In the genomic region with DNA sequence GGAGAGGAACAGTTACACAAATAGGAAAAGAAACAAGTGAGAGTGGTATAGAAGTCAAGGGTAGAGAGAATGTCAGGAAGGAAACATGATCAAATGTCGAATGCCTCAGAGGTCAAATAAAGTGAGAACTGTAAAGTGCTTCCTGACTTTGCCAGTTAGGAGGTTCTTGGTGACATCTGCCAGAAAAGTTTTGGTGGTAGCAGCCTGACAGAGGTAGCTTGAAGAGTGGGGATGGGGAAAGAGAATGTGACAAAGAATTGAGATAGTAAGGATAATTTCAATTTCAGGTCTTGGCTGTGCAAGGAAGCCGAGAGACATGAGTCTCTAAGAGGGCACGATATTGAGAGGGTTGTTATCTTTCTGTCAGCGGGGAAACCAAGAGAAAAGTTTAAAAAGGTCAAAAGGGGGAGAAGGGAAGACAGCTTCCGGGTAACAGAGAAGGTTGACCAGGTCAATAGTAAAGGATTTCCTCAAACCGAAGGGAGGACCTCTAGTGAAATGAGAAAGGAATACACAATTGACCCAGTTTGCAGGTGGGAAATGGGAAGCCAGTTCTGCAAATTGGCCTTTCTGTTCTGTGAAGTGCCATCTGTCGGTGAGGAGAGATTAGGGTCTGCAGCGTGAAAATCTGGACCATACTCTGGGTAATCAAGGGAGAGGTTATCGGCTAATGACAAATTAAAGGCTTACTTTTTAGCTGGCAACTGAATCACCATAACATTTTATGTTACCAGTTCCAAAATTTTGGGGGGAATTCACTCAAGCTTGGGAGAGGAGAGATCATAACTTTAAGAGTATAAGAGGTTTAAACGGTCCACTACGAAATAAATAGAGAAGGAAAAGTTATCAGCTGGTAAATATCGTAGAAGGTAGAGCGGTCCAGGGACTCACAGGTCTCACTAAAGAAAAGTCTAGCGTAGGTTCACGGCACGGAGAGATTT, we compare ENCODE assay signal across 1 cellular context.
TF ChIP-seq lines count a peak whose summit lies in the region.

No MANE protein-coding gene starts in this region.

TF ChIP-seq in HepG2, 621 proteins besides CTCF, POLR2A, EP300 and RAD21 (continued from another document and continues in another):
- TF ChIP-seq, protein P1, sequence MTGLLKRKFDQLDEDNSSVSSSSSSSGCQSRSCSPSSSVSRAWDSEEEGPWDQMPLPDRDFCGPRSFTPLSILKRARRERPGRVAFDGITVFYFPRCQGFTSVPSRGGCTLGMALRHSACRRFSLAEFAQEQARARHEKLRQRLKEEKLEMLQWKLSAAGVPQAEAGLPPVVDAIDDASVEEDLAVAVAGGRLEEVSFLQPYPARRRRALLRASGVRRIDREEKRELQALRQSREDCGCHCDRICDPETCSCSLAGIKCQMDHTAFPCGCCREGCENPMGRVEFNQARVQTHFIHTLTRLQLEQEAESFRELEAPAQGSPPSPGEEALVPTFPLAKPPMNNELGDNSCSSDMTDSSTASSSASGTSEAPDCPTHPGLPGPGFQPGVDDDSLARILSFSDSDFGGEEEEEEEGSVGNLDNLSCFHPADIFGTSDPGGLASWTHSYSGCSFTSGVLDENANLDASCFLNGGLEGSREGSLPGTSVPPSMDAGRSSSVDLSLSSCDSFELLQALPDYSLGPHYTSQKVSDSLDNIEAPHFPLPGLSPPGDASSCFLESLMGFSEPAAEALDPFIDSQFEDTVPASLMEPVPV (CRISPR knock-in tag; IDR thresholded peaks at IDR 0.05) = no peak
- TF ChIP-seq ZNF12 (CRISPR knock-in tag; IDR thresholded peaks at IDR 0.05) (no peak), SRSF1 (optimal IDR thresholded peaks at IDR 0.05; ENCODE audit: low read depth, low read length) (no peak), ZNF660 (CRISPR knock-in tag; IDR thresholded peaks at IDR 0.05; ENCODE audit: borderline replicate concordance, low read depth) (no peak), ZNF547 (CRISPR knock-in tag; IDR thresholded peaks at IDR 0.05) (no peak), SALL1 (CRISPR knock-in tag; IDR thresholded peaks at IDR 0.05) (no peak), ZNF350 (CRISPR knock-in tag; IDR thresholded peaks at IDR 0.05; ENCODE audit: borderline replicate concordance, low read depth) (no peak), ZSCAN22 (CRISPR knock-in tag; IDR thresholded peaks at IDR 0.05) (no peak), TMF1 (CRISPR knock-in tag; IDR thresholded peaks at IDR 0.05; ENCODE audit: low read depth) (no peak), ZZZ3 (CRISPR knock-in tag; IDR thresholded peaks at IDR 0.05; ENCODE audit: borderline replicate concordance) (no peak), SP2 (CRISPR knock-in tag; IDR thresholded peaks at IDR 0.05) (no peak), NKX3-1 (CRISPR knock-in tag; IDR thresholded peaks at IDR 0.05) (no peak), ZNF619 (CRISPR knock-in tag; IDR thresholded peaks at IDR 0.05) (no peak), ELF3 (CRISPR knock-in tag; IDR thresholded peaks at IDR 0.05) (peak; percentile 89), ZBTB3 (CRISPR knock-in tag; IDR thresholded peaks at IDR 0.05; ENCODE audit: borderline replicate concordance, low read depth) (no peak), GTF3A (CRISPR knock-in tag; conservative IDR thresholded peaks at IDR 0.05) (no peak), NR2F6 (IDR thresholded peaks at IDR 0.05) (peak; percentile 68), NR2F6 (CRISPR knock-in tag; IDR thresholded peaks at IDR 0.05) (peak; percentile 72), IRF2 (CRISPR knock-in tag; IDR thresholded peaks at IDR 0.05) (peak; percentile 15; the same call in 1 of the 2 replicates), SRSF9 (IDR thresholded peaks at IDR 0.05; ENCODE audit: borderline replicate concordance, insufficient read depth, low read depth, low read length, poor library complexity, severe bottlenecking) (no peak), GABPA (IDR thresholded peaks at IDR 0.05; ENCODE audit: low read depth, low read length) (no peak), GABPA (CRISPR knock-in tag; IDR thresholded peaks at IDR 0.05; ENCODE audit: low read depth) (peak; percentile 87), ZFP37 (CRISPR knock-in tag; IDR thresholded peaks at IDR 0.05; ENCODE audit: borderline replicate concordance) (no peak), HNRNPLL (IDR thresholded peaks at IDR 0.05; ENCODE audit: low read depth, low read length, poor library complexity, severe bottlenecking) (no peak), ONECUT2 (CRISPR knock-in tag; IDR thresholded peaks at IDR 0.05) (no peak), XRCC5 (optimal IDR thresholded peaks at IDR 0.05; ENCODE audit: low read length) (peak; percentile 72), ATAD3A (CRISPR knock-in tag; IDR thresholded peaks at IDR 0.05) (no peak), JUN (CRISPR knock-in tag; IDR thresholded peaks at IDR 0.05) (no peak), SRY (CRISPR knock-in tag; IDR thresholded peaks at IDR 0.05) (no peak), NFKBIZ (CRISPR knock-in tag; IDR thresholded peaks at IDR 0.05) (no peak), PLRG1 (conservative IDR thresholded peaks at IDR 0.05) (no peak), TAF15 (IDR thresholded peaks at IDR 0.05; ENCODE audit: low read depth, low read length, poor library complexity, severe bottlenecking) (no peak), SMAD3 (CRISPR knock-in tag; IDR thresholded peaks at IDR 0.05) (peak; percentile 37; the same call in 1 of the 2 replicates), AHR (CRISPR knock-in tag; IDR thresholded peaks at IDR 0.05) (no peak), ZNF510 (CRISPR knock-in tag; IDR thresholded peaks at IDR 0.05; ENCODE audit: low read depth) (0 out of 2 replicates have a peak, but pooled peaks have one; percentile 87), RARG (CRISPR knock-in tag; IDR thresholded peaks at IDR 0.05; ENCODE audit: low read depth) (no peak), KLF6 (CRISPR knock-in tag; IDR thresholded peaks at IDR 0.05) (no peak), SOX5 (CRISPR knock-in tag; IDR thresholded peaks at IDR 0.05; ENCODE audit: borderline replicate concordance) (peak; percentile 38; the same call in 1 of the 2 replicates), NONO (IDR thresholded peaks at IDR 0.05) (no peak), NONO (CRISPR knock-in tag; conservative IDR thresholded peaks at IDR 0.05) (no peak)
- TF ChIP-seq, protein P2, sequence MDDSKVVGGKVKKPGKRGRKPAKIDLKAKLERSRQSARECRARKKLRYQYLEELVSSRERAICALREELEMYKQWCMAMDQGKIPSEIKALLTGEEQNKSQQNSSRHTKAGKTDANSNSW (CRISPR knock-in tag; IDR thresholded peaks at IDR 0.05; ENCODE audit: borderline replicate concordance) = no peak
- TF ChIP-seq, protein P3, sequence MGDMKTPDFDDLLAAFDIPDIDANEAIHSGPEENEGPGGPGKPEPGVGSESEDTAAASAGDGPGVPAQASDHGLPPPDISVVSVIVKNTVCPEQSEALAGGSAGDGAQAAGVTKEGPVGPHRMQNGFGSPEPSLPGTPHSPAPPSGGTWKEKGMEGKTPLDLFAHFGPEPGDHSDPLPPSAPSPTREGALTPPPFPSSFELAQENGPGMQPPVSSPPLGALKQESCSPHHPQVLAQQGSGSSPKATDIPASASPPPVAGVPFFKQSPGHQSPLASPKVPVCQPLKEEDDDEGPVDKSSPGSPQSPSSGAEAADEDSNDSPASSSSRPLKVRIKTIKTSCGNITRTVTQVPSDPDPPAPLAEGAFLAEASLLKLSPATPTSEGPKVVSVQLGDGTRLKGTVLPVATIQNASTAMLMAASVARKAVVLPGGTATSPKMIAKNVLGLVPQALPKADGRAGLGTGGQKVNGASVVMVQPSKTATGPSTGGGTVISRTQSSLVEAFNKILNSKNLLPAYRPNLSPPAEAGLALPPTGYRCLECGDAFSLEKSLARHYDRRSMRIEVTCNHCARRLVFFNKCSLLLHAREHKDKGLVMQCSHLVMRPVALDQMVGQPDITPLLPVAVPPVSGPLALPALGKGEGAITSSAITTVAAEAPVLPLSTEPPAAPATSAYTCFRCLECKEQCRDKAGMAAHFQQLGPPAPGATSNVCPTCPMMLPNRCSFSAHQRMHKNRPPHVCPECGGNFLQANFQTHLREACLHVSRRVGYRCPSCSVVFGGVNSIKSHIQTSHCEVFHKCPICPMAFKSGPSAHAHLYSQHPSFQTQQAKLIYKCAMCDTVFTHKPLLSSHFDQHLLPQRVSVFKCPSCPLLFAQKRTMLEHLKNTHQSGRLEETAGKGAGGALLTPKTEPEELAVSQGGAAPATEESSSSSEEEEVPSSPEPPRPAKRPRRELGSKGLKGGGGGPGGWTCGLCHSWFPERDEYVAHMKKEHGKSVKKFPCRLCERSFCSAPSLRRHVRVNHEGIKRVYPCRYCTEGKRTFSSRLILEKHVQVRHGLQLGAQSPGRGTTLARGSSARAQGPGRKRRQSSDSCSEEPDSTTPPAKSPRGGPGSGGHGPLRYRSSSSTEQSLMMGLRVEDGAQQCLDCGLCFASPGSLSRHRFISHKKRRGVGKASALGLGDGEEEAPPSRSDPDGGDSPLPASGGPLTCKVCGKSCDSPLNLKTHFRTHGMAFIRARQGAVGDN (CRISPR knock-in tag; IDR thresholded peaks at IDR 0.05) = no peak
- TF ChIP-seq, protein P4, sequence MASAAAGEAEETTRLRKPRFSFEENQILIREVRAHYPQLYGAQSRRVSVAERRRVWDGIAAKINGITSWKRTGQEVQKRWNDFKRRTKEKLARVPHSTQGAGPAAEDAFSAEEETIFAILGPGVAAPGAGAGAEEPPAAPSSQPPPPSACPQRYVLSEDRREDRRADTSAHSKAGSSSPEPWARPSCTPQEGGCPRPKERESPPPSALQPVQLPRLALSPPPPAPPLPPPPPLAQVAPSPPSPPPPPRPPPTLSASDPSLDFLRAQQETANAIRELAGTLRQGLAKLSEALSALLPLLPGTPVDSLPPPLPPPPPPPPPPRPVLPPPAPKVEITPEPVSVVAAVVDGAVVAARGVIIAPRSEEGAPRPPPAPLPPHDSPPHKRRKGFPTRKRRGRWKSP (CRISPR knock-in tag; IDR thresholded peaks at IDR 0.05) = no peak
- TF ChIP-seq, protein P5, sequence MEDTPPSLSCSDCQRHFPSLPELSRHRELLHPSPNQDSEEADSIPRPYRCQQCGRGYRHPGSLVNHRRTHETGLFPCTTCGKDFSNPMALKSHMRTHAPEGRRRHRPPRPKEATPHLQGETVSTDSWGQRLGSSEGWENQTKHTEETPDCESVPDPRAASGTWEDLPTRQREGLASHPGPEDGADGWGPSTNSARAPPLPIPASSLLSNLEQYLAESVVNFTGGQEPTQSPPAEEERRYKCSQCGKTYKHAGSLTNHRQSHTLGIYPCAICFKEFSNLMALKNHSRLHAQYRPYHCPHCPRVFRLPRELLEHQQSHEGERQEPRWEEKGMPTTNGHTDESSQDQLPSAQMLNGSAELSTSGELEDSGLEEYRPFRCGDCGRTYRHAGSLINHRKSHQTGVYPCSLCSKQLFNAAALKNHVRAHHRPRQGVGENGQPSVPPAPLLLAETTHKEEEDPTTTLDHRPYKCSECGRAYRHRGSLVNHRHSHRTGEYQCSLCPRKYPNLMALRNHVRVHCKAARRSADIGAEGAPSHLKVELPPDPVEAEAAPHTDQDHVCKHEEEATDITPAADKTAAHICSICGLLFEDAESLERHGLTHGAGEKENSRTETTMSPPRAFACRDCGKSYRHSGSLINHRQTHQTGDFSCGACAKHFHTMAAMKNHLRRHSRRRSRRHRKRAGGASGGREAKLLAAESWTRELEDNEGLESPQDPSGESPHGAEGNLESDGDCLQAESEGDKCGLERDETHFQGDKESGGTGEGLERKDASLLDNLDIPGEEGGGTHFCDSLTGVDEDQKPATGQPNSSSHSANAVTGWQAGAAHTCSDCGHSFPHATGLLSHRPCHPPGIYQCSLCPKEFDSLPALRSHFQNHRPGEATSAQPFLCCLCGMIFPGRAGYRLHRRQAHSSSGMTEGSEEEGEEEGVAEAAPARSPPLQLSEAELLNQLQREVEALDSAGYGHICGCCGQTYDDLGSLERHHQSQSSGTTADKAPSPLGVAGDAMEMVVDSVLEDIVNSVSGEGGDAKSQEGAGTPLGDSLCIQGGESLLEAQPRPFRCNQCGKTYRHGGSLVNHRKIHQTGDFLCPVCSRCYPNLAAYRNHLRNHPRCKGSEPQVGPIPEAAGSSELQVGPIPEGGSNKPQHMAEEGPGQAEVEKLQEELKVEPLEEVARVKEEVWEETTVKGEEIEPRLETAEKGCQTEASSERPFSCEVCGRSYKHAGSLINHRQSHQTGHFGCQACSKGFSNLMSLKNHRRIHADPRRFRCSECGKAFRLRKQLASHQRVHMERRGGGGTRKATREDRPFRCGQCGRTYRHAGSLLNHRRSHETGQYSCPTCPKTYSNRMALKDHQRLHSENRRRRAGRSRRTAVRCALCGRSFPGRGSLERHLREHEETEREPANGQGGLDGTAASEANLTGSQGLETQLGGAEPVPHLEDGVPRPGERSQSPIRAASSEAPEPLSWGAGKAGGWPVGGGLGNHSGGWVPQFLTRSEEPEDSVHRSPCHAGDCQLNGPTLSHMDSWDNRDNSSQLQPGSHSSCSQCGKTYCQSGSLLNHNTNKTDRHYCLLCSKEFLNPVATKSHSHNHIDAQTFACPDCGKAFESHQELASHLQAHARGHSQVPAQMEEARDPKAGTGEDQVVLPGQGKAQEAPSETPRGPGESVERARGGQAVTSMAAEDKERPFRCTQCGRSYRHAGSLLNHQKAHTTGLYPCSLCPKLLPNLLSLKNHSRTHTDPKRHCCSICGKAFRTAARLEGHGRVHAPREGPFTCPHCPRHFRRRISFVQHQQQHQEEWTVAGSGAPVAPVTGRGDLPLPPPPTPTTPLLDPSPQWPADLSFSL (CRISPR knock-in tag; IDR thresholded peaks at IDR 0.05) = no peak
- TF ChIP-seq, protein P6, sequence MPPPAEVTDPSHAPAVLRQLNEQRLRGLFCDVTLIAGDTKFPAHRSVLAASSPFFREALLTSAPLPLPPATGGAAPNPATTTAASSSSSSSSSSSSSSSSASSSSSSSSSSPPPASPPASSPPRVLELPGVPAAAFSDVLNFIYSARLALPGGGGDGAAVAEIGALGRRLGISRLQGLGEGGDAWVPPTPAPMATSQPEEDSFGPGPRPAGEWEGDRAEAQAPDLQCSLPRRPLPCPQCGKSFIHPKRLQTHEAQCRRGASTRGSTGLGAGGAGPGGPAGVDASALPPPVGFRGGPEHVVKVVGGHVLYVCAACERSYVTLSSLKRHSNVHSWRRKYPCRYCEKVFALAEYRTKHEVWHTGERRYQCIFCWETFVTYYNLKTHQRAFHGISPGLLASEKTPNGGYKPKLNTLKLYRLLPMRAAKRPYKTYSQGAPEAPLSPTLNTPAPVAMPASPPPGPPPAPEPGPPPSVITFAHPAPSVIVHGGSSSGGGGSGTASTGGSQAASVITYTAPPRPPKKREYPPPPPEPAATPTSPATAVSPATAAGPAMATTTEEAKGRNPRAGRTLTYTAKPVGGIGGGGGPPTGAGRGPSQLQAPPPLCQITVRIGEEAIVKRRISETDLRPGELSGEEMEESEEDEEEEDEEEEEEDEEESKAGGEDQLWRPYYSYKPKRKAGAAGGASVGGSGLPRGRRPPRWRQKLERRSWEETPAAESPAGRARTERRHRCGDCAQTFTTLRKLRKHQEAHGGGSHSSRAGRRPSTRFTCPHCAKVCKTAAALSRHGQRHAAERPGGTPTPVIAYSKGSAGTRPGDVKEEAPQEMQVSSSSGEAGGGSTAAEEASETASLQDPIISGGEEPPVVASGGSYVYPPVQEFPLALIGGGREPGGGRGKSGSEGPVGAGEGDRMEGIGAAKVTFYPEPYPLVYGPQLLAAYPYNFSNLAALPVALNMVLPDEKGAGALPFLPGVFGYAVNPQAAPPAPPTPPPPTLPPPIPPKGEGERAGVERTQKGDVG (CRISPR knock-in tag; IDR thresholded peaks at IDR 0.05; ENCODE audit: borderline replicate concordance) = no peak
- TF ChIP-seq, protein P7, sequence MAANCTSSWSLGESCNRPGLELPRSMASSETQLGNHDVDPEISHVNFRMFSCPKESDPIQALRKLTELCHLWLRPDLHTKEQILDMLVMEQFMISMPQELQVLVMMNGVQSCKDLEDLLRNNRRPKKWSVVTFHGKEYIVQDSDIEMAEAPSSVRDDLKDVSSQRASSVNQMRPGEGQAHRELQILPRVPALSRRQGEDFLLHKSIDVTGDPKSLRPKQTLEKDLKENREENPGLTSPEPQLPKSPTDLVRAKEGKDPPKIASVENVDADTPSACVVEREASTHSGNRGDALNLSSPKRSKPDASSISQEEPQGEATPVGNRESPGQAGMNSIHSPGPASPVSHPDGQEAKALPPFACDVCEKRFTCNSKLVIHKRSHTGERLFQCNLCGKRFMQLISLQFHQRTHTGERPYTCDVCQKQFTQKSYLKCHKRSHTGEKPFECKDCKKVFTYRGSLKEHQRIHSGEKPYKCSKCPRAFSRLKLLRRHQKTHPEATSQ (CRISPR knock-in tag; IDR thresholded peaks at IDR 0.05; ENCODE audit: borderline replicate concordance) = no peak
